Comparison of ENCODE assay signal across 1 cellular context in genomic region chr14:51167587-51168219, GRCh38.
TF ChIP-seq lines count a peak whose summit lies in the region.

No MANE protein-coding gene starts in this region.

TF ChIP-seq in GM23338, 12 proteins besides CTCF, POLR2A, EP300 and RAD21 (continued from another document):
- TF ChIP-seq ZNF462 (CRISPR knock-in tag; IDR thresholded peaks at IDR 0.05), result no peak
- TF ChIP-seq STAT1 (IDR thresholded peaks at IDR 0.05; ENCODE audit: unreplicated experiment), result no peak
- TF ChIP-seq JUNB (IDR thresholded peaks at IDR 0.05; ENCODE audit: unreplicated experiment), result no peak
- TF ChIP-seq POLR2AphosphoS5 (IDR thresholded peaks at IDR 0.05; ENCODE audit: low read depth), result no peak
- no peak for TF ChIP-seq EZH2phosphoT487 (IDR thresholded peaks at IDR 0.05; ENCODE audit: unreplicated experiment)
- TF ChIP-seq NANOG (IDR thresholded peaks at IDR 0.05; ENCODE audit: borderline replicate concordance), result no peak
- no peak for TF ChIP-seq REST (IDR thresholded peaks at IDR 0.05; ENCODE audit: unreplicated experiment)
- no peak for TF ChIP-seq CREB1 (CRISPR knock-in tag; IDR thresholded peaks at IDR 0.05; ENCODE audit: low read depth)
- TF ChIP-seq ZNF114 (CRISPR knock-in tag; IDR thresholded peaks at IDR 0.05), result no peak
